In genomic region chr1:232319518-232319917, GRCh38 we compare ENCODE assay signal across 1 cellular context.
TF ChIP-seq lines count a peak whose summit lies in the region.

No MANE protein-coding gene starts in this region.

TF ChIP-seq in HepG2, 621 proteins besides CTCF, POLR2A, EP300 and RAD21 (continued from another document):
- TF ChIP-seq ZBTB7B (CRISPR knock-in tag; IDR thresholded peaks at IDR 0.05) (no peak), ZNF7 (CRISPR knock-in tag; IDR thresholded peaks at IDR 0.05) (no peak), ZNF335 (CRISPR knock-in tag; IDR thresholded peaks at IDR 0.05) (no peak), ZNF234 (CRISPR knock-in tag; conservative IDR thresholded peaks at IDR 0.05) (no peak)
